9 cellular contexts compared by ENCODE assay signal in the genomic region with DNA sequence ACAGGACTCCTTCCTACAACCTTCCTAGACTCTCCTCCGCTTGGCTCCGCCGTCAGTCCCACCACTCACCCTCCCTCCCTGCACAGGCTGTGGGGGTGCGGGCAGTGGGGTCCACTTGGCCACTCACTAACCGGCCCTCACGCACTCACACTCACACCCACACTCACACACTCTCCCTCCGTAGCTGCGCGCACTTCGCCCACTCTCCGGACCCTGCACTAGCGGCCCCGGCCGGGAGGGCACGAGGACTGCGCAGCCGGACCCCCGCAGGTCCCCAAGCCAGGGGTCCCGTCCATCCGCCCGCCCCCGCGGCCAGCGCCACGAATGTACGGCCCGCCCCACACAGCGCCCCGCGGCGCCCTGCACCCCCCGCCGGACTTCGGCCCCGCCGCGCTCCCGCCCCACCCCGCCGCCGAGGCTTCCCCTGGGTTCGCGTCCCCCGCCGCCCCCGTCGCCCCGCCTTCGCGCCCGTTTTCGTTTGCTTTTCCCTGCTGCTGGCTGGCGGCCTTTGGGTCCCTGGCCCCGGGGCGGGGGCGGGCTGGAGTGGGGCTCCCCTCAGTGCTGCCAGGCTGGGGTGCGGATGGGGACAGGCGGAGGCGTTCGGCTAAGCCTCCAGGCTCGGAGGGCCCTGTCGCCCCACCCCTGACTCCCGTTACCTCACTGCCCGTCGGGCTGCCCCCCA. TPM values are rescaled to one million over a fixed set of nuclear protein-coding genes. Genes with fewer than 3 reads are reported as not detected.
DNase-seq lines count a peak whose midpoint lies in the region; ATAC-seq and TF ChIP-seq lines count a peak whose summit lies in the region.
"Had no signal": no experiment of that assay in that cellular context is flagged by ENCODE, and none has a peak within 500 bp of the region (broad histone marks: within the 10 kb centered on the region; RNA-seq: fewer than 3 reads in every experiment).

No MANE protein-coding gene starts in this region.

- no peaks in the 10 kb centered on the region for H4K20me1 ChIP-seq in smooth muscle cell (ENCODE audit: low read depth)

- no peak overlapping the region for H3K9ac ChIP-seq in smooth muscle cell (ENCODE audit: low read depth)

- peak overlapping the region; percentile 40 for H3K4me3 ChIP-seq in fibroblast of villous mesenchyme (ENCODE audit: low read depth, low read length)
- peak overlapping the region; percentile 54 for H3K4me3 ChIP-seq in smooth muscle cell

- peak; percentile 82 for DNase-seq in GM20000 (ENCODE audit: low spot score)
- peak; percentile 53 for DNase-seq in activated CD8-positive, alpha-beta T cell treated with anti-CD3 and anti-CD28 coated beads for 36 hours
- DNase-seq in fibroblast of villous mesenchyme (ENCODE audit: low read depth): no peak
- no peak for DNase-seq in smooth muscle cell (lab: John Stamatoyannopoulos, UW; ENCODE audit: unreplicated experiment)
- DNase-seq in kidney glomerular epithelial cell (lab: John Stamatoyannopoulos, UW): no peak

- H3K36me3 ChIP-seq in smooth muscle cell (ENCODE audit: low read depth): no peaks in the 10 kb centered on the region

- ATAC-seq in activated CD8-positive, alpha-beta T cell treated with anti-CD3 and anti-CD28 coated beads for 36 hours: peak; percentile 40
- ATAC-seq in GM21528 (IDR thresholded peaks at IDR 0.05; ENCODE audit: low FRiP score, unreplicated experiment): no peak
- no peak for ATAC-seq in GM19467 (IDR thresholded peaks at IDR 0.05; ENCODE audit: unreplicated experiment)
- ATAC-seq in HG03108 (IDR thresholded peaks at IDR 0.05; ENCODE audit: unreplicated experiment): no peak

- no peak overlapping the region for H2AFZ ChIP-seq in smooth muscle cell (ENCODE audit: low read depth)

- 24% methylated on average over 5 of the region's 65 CpGs for WGBS in smooth muscle cell (ENCODE audit: low lambda C conversion rate)

- H3K27ac ChIP-seq in smooth muscle cell (ENCODE audit: low read depth): no peak overlapping the region

- H3K4me1 ChIP-seq in smooth muscle cell (ENCODE audit: low read depth): peaks cover 17% of the 10 kb centered on the region

- peaks cover 36% of the 10 kb centered on the region for H3K27me3 ChIP-seq in smooth muscle cell (ENCODE audit: low read depth)

- peak overlapping the region; percentile 84 for H3K4me2 ChIP-seq in smooth muscle cell

- peaks cover 34% of the 10 kb centered on the region for H3K27me3 Mint-ChIP-seq in activated CD8-positive, alpha-beta T cell treated with anti-CD3 and anti-CD28 coated beads for 36 hours

- no peak overlapping the region for H3K27ac Mint-ChIP-seq in activated CD8-positive, alpha-beta T cell treated with anti-CD3 and anti-CD28 coated beads for 36 hours

- no peaks in the 10 kb centered on the region for H3K79me2 ChIP-seq in smooth muscle cell (ENCODE audit: low read depth)

- no peaks in the 10 kb centered on the region for H3K36me3 Mint-ChIP-seq in activated CD8-positive, alpha-beta T cell treated with anti-CD3 and anti-CD28 coated beads for 36 hours (ENCODE audit: low read depth)

- no peaks in the 10 kb centered on the region for H3K9me3 Mint-ChIP-seq in activated CD8-positive, alpha-beta T cell treated with anti-CD3 and anti-CD28 coated beads for 36 hours

- intact Hi-C loops in activated CD8-positive, alpha-beta T cell treated with anti-CD3 and anti-CD28 coated beads for 36 hours (cut with micrococcal nuclease): no loop called here

- H3K4me1 Mint-ChIP-seq in activated CD8-positive, alpha-beta T cell treated with anti-CD3 and anti-CD28 coated beads for 36 hours (ENCODE audit: low read depth): peaks cover 10% of the 10 kb centered on the region

- TF ChIP-seq CTCF in GM20000 (IDR thresholded peaks at IDR 0.05; ENCODE audit: extremely low read depth, missing control alignments): no peak
- no peak for TF ChIP-seq CTCF in activated CD8-positive, alpha-beta T cell treated with anti-CD3 and anti-CD28 coated beads for 36 hours (IDR thresholded peaks at IDR 0.05)
- TF ChIP-seq CTCF in fibroblast of villous mesenchyme (IDR thresholded peaks at IDR 0.05; ENCODE audit: insufficient read depth, low read depth, low read length): no peak
- no peak for TF ChIP-seq CTCF in smooth muscle cell (IDR thresholded peaks at IDR 0.05; ENCODE audit: borderline replicate concordance, insufficient read depth, poor library complexity, severe bottlenecking)

- POLR2A ChIA-PET in activated CD8-positive, alpha-beta T cell treated with anti-CD3 and anti-CD28 coated beads for 36 hours (lab: Charles Lee): no interaction called here

- H3F3A ChIP-seq in smooth muscle cell (ENCODE audit: low read depth): no peaks in the 10 kb centered on the region

- H3K4me3 Mint-ChIP-seq in activated CD8-positive, alpha-beta T cell treated with anti-CD3 and anti-CD28 coated beads for 36 hours: peak overlapping the region; percentile 64

- CTCF ChIA-PET in activated CD8-positive, alpha-beta T cell treated with anti-CD3 and anti-CD28 coated beads for 36 hours (lab: Charles Lee): no interaction called here

- H3K9me3 ChIP-seq in smooth muscle cell (replicated peaks; ENCODE audit: low read depth): no peaks in the 10 kb centered on the region

RNA-seq across cellular contexts. Expression of gene SLC22A7, which starts 23.0 kb away (rescaled TPM):
- total RNA-seq in activated CD8-positive, alpha-beta T cell treated with anti-CD3 and anti-CD28 coated beads for 36 hours: not detected
- not detected in 2 replicates for total RNA-seq in fibroblast of villous mesenchyme
- not detected in 2 replicates for total RNA-seq in smooth muscle cell
- polyA plus RNA-seq in smooth muscle cell: not detected in 2 replicates
- total RNA-seq: LHCN-M2 had no signal

RNA-seq across cellular contexts. Expression of gene TTBK1, which starts 31.8 kb away (rescaled TPM):
- total RNA-seq in activated CD8-positive, alpha-beta T cell treated with anti-CD3 and anti-CD28 coated beads for 36 hours: under 1 TPM; 0.09 to 0.11 TPM
- total RNA-seq in fibroblast of villous mesenchyme: not detected in 2 replicates
- total RNA-seq in smooth muscle cell: not detected in 2 replicates
- 0.17 TPM in 1 of 2 replicates, not detected in the other for polyA plus RNA-seq in smooth muscle cell

RNA-seq across cellular contexts. Expression of gene CRIP3, which starts 33.6 kb away (rescaled TPM):
- total RNA-seq in activated CD8-positive, alpha-beta T cell treated with anti-CD3 and anti-CD28 coated beads for 36 hours: 1 to 10 TPM; 2.2 to 2.4 TPM
- total RNA-seq in fibroblast of villous mesenchyme (not detected in 2 replicates), smooth muscle cell (not detected in 2 replicates)
- polyA plus RNA-seq in smooth muscle cell: 0.44 TPM in 1 of 2 replicates, not detected in the other
- total RNA-seq: LHCN-M2 had no signal

RNA-seq across cellular contexts. Expression of gene DNPH1, which starts 45.8 kb away (rescaled TPM):
- total RNA-seq in activated CD8-positive, alpha-beta T cell treated with anti-CD3 and anti-CD28 coated beads for 36 hours: 10 to 100 TPM; 86.2 to 86.5 TPM
- total RNA-seq in fibroblast of villous mesenchyme (21.6 and 41.9 TPM in 2 replicates), smooth muscle cell (18.4 and 33.8 TPM in 2 replicates)
- 82.1 and 82.4 TPM in 2 replicates for polyA plus RNA-seq in smooth muscle cell

Comparison
In these comparisons a context has a peak if more than half of its experiments do, and no peak if none do; other contexts are left out.
1. DNase-seq: peak in GM20000 (single experiment) and activated CD8-positive, alpha-beta T cell treated with anti-CD3 and anti-CD28 coated beads for 36 hours (single experiment); none in fibroblast of villous mesenchyme (single experiment), smooth muscle cell (single experiment) and kidney glomerular epithelial cell (single experiment).